9 cellular contexts compared by ENCODE assay signal in genomic region chr22:28112548-28113043, GRCh38.
DNase-seq lines count a peak whose midpoint lies in the region; ATAC-seq and TF ChIP-seq lines count a peak whose summit lies in the region.
"Had no signal": no experiment of that assay in that cellular context is flagged by ENCODE, and none has a peak within 500 bp of the region (broad histone marks: within the 10 kb centered on the region; RNA-seq: fewer than 3 reads in every experiment).

No MANE protein-coding gene starts in this region.

- no peaks in the 10 kb centered on the region for H3K9me3 Mint-ChIP-seq in progenitor cell of endocrine pancreas (ENCODE audit: low read depth)
- H3K9me3 Mint-ChIP-seq: activated B cell treated with CpG ODN at 0.5 μM for 24 hours had no signal

- 4 to 5% methylated on average over 9 of the region's 9 CpGs for WGBS in GM23248 (ENCODE audit: low coverage in 1 of 2, low lambda C conversion rate in 2 of 2, missing lambda C conversion rate in 2 of 2), 2 experiments

- peaks cover 70% of the 10 kb centered on the region for H3K4me1 ChIP-seq in GM23248 (ENCODE audit: insufficient read depth)

- peak overlapping the region; percentile 39; the same call in 1 of the 2 replicates for H2AFZ ChIP-seq in GM23248

- peak overlapping the region; percentile 27 for H3K4me3 Mint-ChIP-seq in progenitor cell of endocrine pancreas (ENCODE audit: low read depth)
- H3K4me3 Mint-ChIP-seq: activated B cell treated with CpG ODN at 0.5 μM for 24 hours had no signal

- peak overlapping the region; percentile 73 for H3K27ac ChIP-seq in GM23248

- H3K79me2 ChIP-seq in GM23248 (ENCODE audit: insufficient read depth): 0 out of 2 replicates have a peak, but pooled peaks cover 8% of the 10 kb centered on the region

- in situ Hi-C loops in GM23248 (cut with MboI): no loop called here
- in situ Hi-C loops in GM13976 (cut with MboI; ENCODE audit: low sequenced_read_pairs, unreplicated experiment): loop anchor here (25.0 kb wide), 1 partner anchor 100 kb away; no protein-coding TSS in a partner anchor

- DNase-seq in GM23248 (peak; percentile 95), RKO (ENCODE audit: low spot score) (peak; percentile 60), fibroblast of peridontal ligament (ENCODE audit: extremely low read depth) (peak; percentile 47), progenitor cell of endocrine pancreas (ENCODE audit: low spot score, unreplicated experiment) (no peak), GM13976 (ENCODE audit: low spot score) (no peak), posterior cingulate gyrus (no peak)
- DNase-seq: activated B cell treated with CpG ODN at 0.5 μM for 24 hours had no signal

- H3K9me3 ChIP-seq in GM23248 (ENCODE audit: low read depth): no peaks in the 10 kb centered on the region

- H4K20me1 ChIP-seq in GM23248 (ENCODE audit: insufficient read depth): no peaks in the 10 kb centered on the region

- TF ChIP-seq CTCF in progenitor cell of endocrine pancreas (IDR thresholded peaks at IDR 0.05; ENCODE audit: unreplicated experiment) (peak; percentile 51), GM13976 (IDR thresholded peaks at IDR 0.05; ENCODE audit: borderline replicate concordance, control extremely low read depth, extremely low read depth, insufficient read depth, missing control alignments) (no peak)

- H3K27me3 ChIP-seq in GM23248 (replicated peaks; ENCODE audit: insufficient read depth): no peaks in the 10 kb centered on the region

- no peak for ATAC-seq in GM21515 (IDR thresholded peaks at IDR 0.05; ENCODE audit: unreplicated experiment)
- ATAC-seq in GM21367 (IDR thresholded peaks at IDR 0.05; ENCODE audit: unreplicated experiment): no peak

- H3K4me2 ChIP-seq in GM23248 (ENCODE audit: unreplicated experiment): peak overlapping the region; percentile 71

- intact Hi-C loops in posterior cingulate gyrus (cut with DNase I): no loop called here

- H3K4me1 Mint-ChIP-seq in progenitor cell of endocrine pancreas (ENCODE audit: low read depth): peaks cover 2% of the 10 kb centered on the region
- H3K4me1 Mint-ChIP-seq: activated B cell treated with CpG ODN at 0.5 μM for 24 hours had no signal

- peak overlapping the region; percentile 74 for H3K27ac Mint-ChIP-seq in progenitor cell of endocrine pancreas
- H3K27ac Mint-ChIP-seq: activated B cell treated with CpG ODN at 0.5 μM for 24 hours had no signal

- H3K9ac ChIP-seq in GM23248: peak overlapping the region; percentile 43

- no peak overlapping the region for H3K4me3 ChIP-seq in GM23248

- H3F3A ChIP-seq in GM23248 (ENCODE audit: insufficient read depth): peaks cover 63% of the 10 kb centered on the region

- H3K27me3 Mint-ChIP-seq in progenitor cell of endocrine pancreas: no peaks in the 10 kb centered on the region

- H3K36me3 ChIP-seq in GM23248 (ENCODE audit: low read depth): no peaks in the 10 kb centered on the region

- no peaks in the 10 kb centered on the region for H3K36me3 Mint-ChIP-seq in progenitor cell of endocrine pancreas (ENCODE audit: insufficient read depth)

- no peaks in the 10 kb centered on the region for H3K9me2 ChIP-seq in GM23248 (ENCODE audit: insufficient read depth)

Comparison
In these comparisons a context has a peak if more than half of its experiments do, and no peak if none do; other contexts are left out.
1. DNase-seq: peak in GM23248 (single experiment), RKO (single experiment) and fibroblast of peridontal ligament (single experiment); none in progenitor cell of endocrine pancreas (single experiment), GM13976 (single experiment) and posterior cingulate gyrus (0 of 10).